8 cellular contexts compared by ENCODE assay signal in genomic region chr2:33529771-33530481, GRCh38. TPM values are rescaled to one million over a fixed set of nuclear protein-coding genes. Genes with fewer than 3 reads are reported as not detected.
DNase-seq lines count a peak whose midpoint lies in the region; ATAC-seq and TF ChIP-seq lines count a peak whose summit lies in the region.

No MANE protein-coding gene starts in this region.

- TF ChIP-seq POLR2A in Raji (IDR thresholded peaks at IDR 0.05; ENCODE audit: insufficient read depth, low read depth, low read length) = peak; percentile 18

- H3K4me1 ChIP-seq in hepatocyte (ENCODE audit: insufficient read depth) = no peaks in the 10 kb centered on the region

- no peaks in the 10 kb centered on the region for H3K79me2 ChIP-seq in hepatocyte

- no peaks in the 10 kb centered on the region for H3K9me3 ChIP-seq in hepatocyte (ENCODE audit: low read depth)

- H3K4me2 ChIP-seq in hepatocyte = no peak overlapping the region

- no peak overlapping the region for H3K27ac ChIP-seq in hepatocyte

- H3K27me3 ChIP-seq in BJ (ENCODE audit: control insufficient read depth, insufficient read depth, low read length) (no peaks in the 10 kb centered on the region), hepatocyte (no peaks in the 10 kb centered on the region)

- peak; percentile 92 for DNase-seq in BJ (ENCODE audit: low read depth)
- DNase-seq in H4 (ENCODE audit: low spot score) = peak; percentile 49
- peak; percentile 36 for DNase-seq in hepatocyte (ENCODE audit: low spot score)
- no peak for DNase-seq in RPMI8226
- no peak for DNase-seq in NCI-H1048 (lab: John Stamatoyannopoulos, UW)
- DNase-seq in left ventricle myocardium superior = no peak
- no peak for DNase-seq in SKM-1 treated with dmso at 0.1 percent for 144 hours (lab: John Stamatoyannopoulos, UW; ENCODE audit: unreplicated experiment)

- no peaks in the 10 kb centered on the region for H4K20me1 ChIP-seq in hepatocyte (ENCODE audit: insufficient read depth, poor library complexity, severe bottlenecking)

- intact Hi-C loops in left ventricle myocardium superior (cut with micrococcal nuclease) = loop anchor here (10.0 kb wide), 1 partner anchor 45 kb away; no protein-coding TSS in a partner anchor

- no peak overlapping the region for H2AFZ ChIP-seq in hepatocyte

- POLR2A ChIA-PET in BJ (lab: Charles Lee) = interaction anchor here (0.5 to 0.6 kb wide), 2 partner anchors 15 to 24 kb away, joined by 3 to 4 read pairs; no protein-coding TSS in a partner anchor

- WGBS in hepatocyte (ENCODE audit: low lambda C conversion rate, missing lambda C conversion rate) = 84% methylated on average over 6 of the region's 6 CpGs

- H3K4me3 ChIP-seq in BJ (ENCODE audit: low read depth, low read length) (no peak overlapping the region), hepatocyte (no peak overlapping the region)

- no peak for ATAC-seq in left ventricle myocardium superior

- CTCF ChIA-PET in BJ (lab: Yijun Ruan, JAX) = interaction anchor here (0.7 kb wide), 1 partner anchor 89 kb away, joined by 4 read pairs; no protein-coding TSS in a partner anchor

- H3K9me2 ChIP-seq in hepatocyte (replicated peaks; ENCODE audit: insufficient read depth) = no peaks in the 10 kb centered on the region

- peak; percentile 30; the same call in 1 of the 2 replicates for TF ChIP-seq CTCF in BJ (IDR thresholded peaks at IDR 0.05; ENCODE audit: insufficient read depth, low read depth, low read length)
- no peak for TF ChIP-seq CTCF in hepatocyte (IDR thresholded peaks at IDR 0.05; ENCODE audit: poor library complexity)

- H3K36me3 ChIP-seq in BJ (ENCODE audit: control insufficient read depth, insufficient read depth, low read length) = no peaks in the 10 kb centered on the region
- H3K36me3 ChIP-seq in hepatocyte (replicated peaks; ENCODE audit: insufficient read depth, low read depth) = no peaks in the 10 kb centered on the region

RNA-seq across cellular contexts. Expression of gene RASGRP3, which starts 53.5 kb away (rescaled TPM):
- 1.7 and 2.6 TPM in 2 replicates for polyA plus RNA-seq in BJ (2011; rRNA removed)
- polyA minus RNA-seq in BJ (2011; rRNA and poly(A)+ RNA removed) = 0.85 and 1.6 TPM in 2 replicates
- total RNA-seq in H4 (2014; rRNA removed; shearing (Covaris generic)) = 3.2 and 6.3 TPM in 2 replicates
- 5.9 and 8.6 TPM in 2 replicates for total RNA-seq in hepatocyte
- 1.7 TPM in 2 replicates for polyA plus RNA-seq in hepatocyte
- total RNA-seq in left ventricle myocardium superior = 53.8 TPM

Comparison
In these comparisons a context has a peak if more than half of its experiments do, and no peak if none do; other contexts are left out.
1. DNase-seq: peak in BJ (single experiment), H4 (single experiment) and hepatocyte (single experiment); none in RPMI8226 (single experiment), NCI-H1048 (single experiment), left ventricle myocardium superior (single experiment) and SKM-1 treated with dmso at 0.1 percent for 144 hours (single experiment).